1 cellular context compared by ENCODE assay signal in the genomic region with DNA sequence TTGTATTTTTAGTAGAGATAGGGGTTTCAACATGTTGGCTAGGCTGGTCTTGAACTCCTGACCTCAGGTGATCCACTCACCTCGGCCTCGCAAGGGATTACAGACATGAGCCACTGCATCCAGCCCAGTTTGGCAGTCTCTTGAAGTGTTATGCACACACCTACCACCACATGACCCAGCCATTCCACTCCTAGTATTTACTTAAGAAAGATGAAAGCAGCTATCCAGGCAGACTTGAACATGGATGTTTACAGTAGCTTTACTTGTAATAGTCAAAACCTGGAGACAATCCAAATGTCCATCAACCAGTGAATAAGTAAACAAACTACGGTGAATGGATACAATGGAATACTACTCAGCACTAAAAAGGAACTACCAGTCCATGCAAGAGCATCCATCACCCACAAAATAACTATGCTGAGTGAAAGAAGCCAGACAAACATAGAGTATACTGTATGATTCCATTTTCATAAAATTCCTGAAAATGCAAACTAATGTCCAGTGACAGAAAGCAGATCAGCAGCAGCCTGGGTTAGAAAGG.
TF ChIP-seq lines count a peak whose summit lies in the region.

No MANE protein-coding gene starts in this region.

TF ChIP-seq in HepG2, 621 proteins besides CTCF, POLR2A, EP300 and RAD21 (continued from another document):
- TF ChIP-seq, protein P1, sequence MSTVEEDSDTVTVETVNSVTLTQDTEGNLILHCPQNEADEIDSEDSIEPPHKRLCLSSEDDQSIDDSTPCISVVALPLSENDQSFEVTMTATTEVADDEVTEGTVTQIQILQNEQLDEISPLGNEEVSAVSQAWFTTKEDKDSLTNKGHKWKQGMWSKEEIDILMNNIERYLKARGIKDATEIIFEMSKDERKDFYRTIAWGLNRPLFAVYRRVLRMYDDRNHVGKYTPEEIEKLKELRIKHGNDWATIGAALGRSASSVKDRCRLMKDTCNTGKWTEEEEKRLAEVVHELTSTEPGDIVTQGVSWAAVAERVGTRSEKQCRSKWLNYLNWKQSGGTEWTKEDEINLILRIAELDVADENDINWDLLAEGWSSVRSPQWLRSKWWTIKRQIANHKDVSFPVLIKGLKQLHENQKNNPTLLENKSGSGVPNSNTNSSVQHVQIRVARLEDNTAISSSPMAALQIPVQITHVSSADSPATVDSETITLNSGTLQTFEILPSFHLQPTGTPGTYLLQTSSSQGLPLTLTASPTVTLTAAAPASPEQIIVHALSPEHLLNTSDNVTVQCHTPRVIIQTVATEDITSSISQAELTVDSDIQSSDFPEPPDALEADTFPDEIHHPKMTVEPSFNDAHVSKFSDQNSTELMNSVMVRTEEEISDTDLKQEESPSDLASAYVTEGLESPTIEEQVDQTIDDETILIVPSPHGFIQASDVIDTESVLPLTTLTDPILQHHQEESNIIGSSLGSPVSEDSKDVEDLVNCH (CRISPR knock-in tag; IDR thresholded peaks at IDR 0.05) = no peak
- TF ChIP-seq, protein P2, sequence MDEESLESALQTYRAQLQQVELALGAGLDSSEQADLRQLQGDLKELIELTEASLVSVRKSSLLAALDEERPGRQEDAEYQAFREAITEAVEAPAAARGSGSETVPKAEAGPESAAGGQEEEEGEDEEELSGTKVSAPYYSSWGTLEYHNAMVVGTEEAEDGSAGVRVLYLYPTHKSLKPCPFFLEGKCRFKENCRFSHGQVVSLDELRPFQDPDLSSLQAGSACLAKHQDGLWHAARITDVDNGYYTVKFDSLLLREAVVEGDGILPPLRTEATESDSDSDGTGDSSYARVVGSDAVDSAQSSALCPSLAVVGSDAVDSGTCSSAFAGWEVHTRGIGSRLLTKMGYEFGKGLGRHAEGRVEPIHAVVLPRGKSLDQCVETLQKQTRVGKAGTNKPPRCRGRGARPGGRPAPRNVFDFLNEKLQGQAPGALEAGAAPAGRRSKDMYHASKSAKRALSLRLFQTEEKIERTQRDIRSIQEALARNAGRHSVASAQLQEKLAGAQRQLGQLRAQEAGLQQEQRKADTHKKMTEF (CRISPR knock-in tag; IDR thresholded peaks at IDR 0.05) = peak; percentile 98
- TF ChIP-seq ZNF430 (CRISPR knock-in tag; IDR thresholded peaks at IDR 0.05) (peak; percentile 71; the same call in 1 of the 2 replicates), RFXAP (CRISPR knock-in tag; IDR thresholded peaks at IDR 0.05; ENCODE audit: borderline replicate concordance) (0 out of 2 replicates have a peak, but pooled peaks have one; percentile 52)
